17 cellular contexts compared by ENCODE assay signal in genomic region chr17:83175551-83176271, GRCh38.
A peak's percentile ranks its signal among the peaks of the same experiment; 100 is the strongest.
DNase-seq lines count a peak whose midpoint lies in the region; ATAC-seq and TF ChIP-seq lines count a peak whose summit lies in the region.
"Had no signal": no experiment of that assay in that cellular context is flagged by ENCODE, and none has a peak within 500 bp of the region (broad histone marks: within the 10 kb centered on the region; RNA-seq: fewer than 3 reads in every experiment).

No MANE protein-coding gene starts in this region.

- intact Hi-C loops in OCI-LY7 (cut with micrococcal nuclease; ENCODE audit: unreplicated experiment) = no loop called here

- no peak for ATAC-seq in stimulated activated effector memory CD8-positive, alpha-beta T cell treated with anti-CD3 and anti-CD28 coated beads, Interleukin-12 subunit alpha, Interleukin-12 subunit beta, amount 100 ng/mL, for 72 hours

- peak; percentile 37 for DNase-seq in activated effector memory CD4-positive, alpha-beta T cell treated with anti-CD3 and anti-CD28 coated beads, Interleukin-2, amount 50 U/mL, for 16 hours
- no peak for DNase-seq in activated effector memory CD4-positive, alpha-beta T cell treated with Interleukin-2 at 50 U/mL for 16 hours
- DNase-seq in OCI-LY7 (ENCODE audit: low spot score) (no peak), glutamatergic neuron (no peak), GDM1 (lab: John Stamatoyannopoulos, UW) (no peak), GM19240 (ENCODE audit: insufficient read length, low spot score) (no peak), NCI-H2107 (lab: John Stamatoyannopoulos, UW) (no peak)
- peak in 1 of 2 donors; percentile 1 for DNase-seq in stimulated activated effector memory CD8-positive, alpha-beta T cell treated with anti-CD3 and anti-CD28 coated beads, Interleukin-12 subunit alpha, Interleukin-12 subunit beta, amount 100 ng/mL, for 72 hours (ENCODE audit: low spot score in 2 of 2)
- DNase-seq: activated naive CD4-positive, alpha-beta T cell treated with anti-CD3 and anti-CD28 coated beads, Interleukin-2, amount 10 ng/mL, durations not matched to agents 7 days and 5 days; CD4-positive, alpha-beta memory T cell; DMS79 treated with DMSO at 0.1 percent for 48 hours; MG63; NCI-H1694; stimulated activated naive CD4-positive, alpha-beta T cell; transverse colon had no signal

- H3K27ac Mint-ChIP-seq in glutamatergic neuron (ENCODE audit: unreplicated experiment) = peak overlapping the region; percentile 8
- peak overlapping the region; percentile 67 for H3K27ac Mint-ChIP-seq in stimulated activated effector memory CD8-positive, alpha-beta T cell treated with anti-CD3 and anti-CD28 coated beads, Interleukin-12 subunit alpha, Interleukin-12 subunit beta, amount 100 ng/mL, for 72 hours
- H3K27ac Mint-ChIP-seq: activated naive CD4-positive, alpha-beta T cell treated with anti-CD3 and anti-CD28 coated beads, Interleukin-2, amount 10 ng/mL, durations not matched to agents 7 days and 5 days; CD4-positive, alpha-beta memory T cell; T-helper 2 cell treated with Interferon-gamma antibody and Interleukin-4, amounts not matched to agents 5 μg/mL and 100 μg/mL, for 36 hours had no signal

- no TSS peak for BruUV-seq in OCI-LY7 (replicated peaks; lab: Mats Ljungman, UMichigan)

- peaks cover 25% of the 10 kb centered on the region for H3K4me1 ChIP-seq in OCI-LY7 (ENCODE audit: insufficient read depth, low read length, poor library complexity, severe bottlenecking)
- H3K4me1 ChIP-seq: transverse colon had no signal

- peak overlapping the region; percentile 46 for H3K4me3 Mint-ChIP-seq in glutamatergic neuron (ENCODE audit: unreplicated experiment)
- no peak overlapping the region for H3K4me3 Mint-ChIP-seq in stimulated activated effector memory CD8-positive, alpha-beta T cell treated with anti-CD3 and anti-CD28 coated beads, Interleukin-12 subunit alpha, Interleukin-12 subunit beta, amount 100 ng/mL, for 72 hours
- H3K4me3 Mint-ChIP-seq: activated naive CD4-positive, alpha-beta T cell treated with anti-CD3 and anti-CD28 coated beads, Interleukin-2, amount 10 ng/mL, durations not matched to agents 7 days and 5 days; CD4-positive, alpha-beta memory T cell; T-helper 2 cell treated with Interferon-gamma antibody and Interleukin-4, amounts not matched to agents 5 μg/mL and 100 μg/mL, for 36 hours had no signal

- H3K36me3 Mint-ChIP-seq in glutamatergic neuron (ENCODE audit: unreplicated experiment) = no peaks in the 10 kb centered on the region
- no peaks in the 10 kb centered on the region for H3K36me3 Mint-ChIP-seq in stimulated activated effector memory CD8-positive, alpha-beta T cell treated with anti-CD3 and anti-CD28 coated beads, Interleukin-12 subunit alpha, Interleukin-12 subunit beta, amount 100 ng/mL, for 72 hours
- H3K36me3 Mint-ChIP-seq: activated naive CD4-positive, alpha-beta T cell treated with anti-CD3 and anti-CD28 coated beads, Interleukin-2, amount 10 ng/mL, durations not matched to agents 7 days and 5 days; CD4-positive, alpha-beta memory T cell had no signal

- no peaks in the 10 kb centered on the region for H3K36me3 ChIP-seq in OCI-LY7 (ENCODE audit: insufficient read depth, low read length)
- H3K36me3 ChIP-seq: MG63, SJCRH30, transverse colon had no signal

- peaks cover 8% of the 10 kb centered on the region for H3K9me3 Mint-ChIP-seq in glutamatergic neuron (ENCODE audit: unreplicated experiment)
- H3K9me3 Mint-ChIP-seq in stimulated activated effector memory CD8-positive, alpha-beta T cell treated with anti-CD3 and anti-CD28 coated beads, Interleukin-12 subunit alpha, Interleukin-12 subunit beta, amount 100 ng/mL, for 72 hours = no peaks in the 10 kb centered on the region
- H3K9me3 Mint-ChIP-seq: activated naive CD4-positive, alpha-beta T cell treated with anti-CD3 and anti-CD28 coated beads, Interleukin-2, amount 10 ng/mL, durations not matched to agents 7 days and 5 days; CD4-positive, alpha-beta memory T cell; T-helper 2 cell treated with Interferon-gamma antibody and Interleukin-4, amounts not matched to agents 5 μg/mL and 100 μg/mL, for 36 hours had no signal

- CTCF ChIA-PET in OCI-LY7 (lab: Charles Lee; ENCODE audit: unreplicated experiment) = no interaction called here

- peaks cover 44% of the 10 kb centered on the region for H3K4me1 Mint-ChIP-seq in glutamatergic neuron (ENCODE audit: low read depth, unreplicated experiment)
- peaks cover 17% of the 10 kb centered on the region for H3K4me1 Mint-ChIP-seq in stimulated activated effector memory CD8-positive, alpha-beta T cell treated with anti-CD3 and anti-CD28 coated beads, Interleukin-12 subunit alpha, Interleukin-12 subunit beta, amount 100 ng/mL, for 72 hours
- H3K4me1 Mint-ChIP-seq: activated naive CD4-positive, alpha-beta T cell treated with anti-CD3 and anti-CD28 coated beads, Interleukin-2, amount 10 ng/mL, durations not matched to agents 7 days and 5 days; CD4-positive, alpha-beta memory T cell had no signal

- no peaks in the 10 kb centered on the region for H3K9me3 ChIP-seq in OCI-LY7 (ENCODE audit: low read length)
- H3K9me3 ChIP-seq: MG63, SJCRH30, transverse colon had no signal

- peak overlapping the region; percentile 64 for H3K4me2 ChIP-seq in OCI-LY7 (ENCODE audit: low read length)

- no peaks in the 10 kb centered on the region for H3K79me2 ChIP-seq in OCI-LY7 (ENCODE audit: insufficient read depth, low read depth, low read length)

- H4K20me1 ChIP-seq in OCI-LY7 (ENCODE audit: insufficient read depth, low read length) = no peaks in the 10 kb centered on the region

- H3K4me3 ChIP-seq in OCI-LY7 (ENCODE audit: low read depth, low read length, poor library complexity, severe bottlenecking) = peak overlapping the region; percentile 3
- H3K4me3 ChIP-seq: MG63, SJCRH30, transverse colon had no signal

- H3K27me3 Mint-ChIP-seq in glutamatergic neuron (ENCODE audit: unreplicated experiment) = peaks cover 4% of the 10 kb centered on the region

- peak overlapping the region; percentile 30; the same call in 1 of the 2 replicates for H2AFZ ChIP-seq in OCI-LY7 (ENCODE audit: low read length)

- POLR2A ChIA-PET in OCI-LY7 (lab: Charles Lee) = interaction anchor here (0.5 to 1.0 kb wide), 2 partner anchors 221 to 257 kb away, joined by 3 read pairs; no protein-coding TSS in a partner anchor

- no peaks in the 10 kb centered on the region for H3K9me2 ChIP-seq in OCI-LY7 (ENCODE audit: insufficient read depth, low read length)

- no peak for TF ChIP-seq CTCF in OCI-LY7 (conservative IDR thresholded peaks at IDR 0.05; ENCODE audit: low read length)
- TF ChIP-seq CTCF in glutamatergic neuron (IDR thresholded peaks at IDR 0.05; ENCODE audit: partially characterized antibody, unreplicated experiment) = no peak

- peak overlapping the region; percentile 41 for H3K27ac ChIP-seq in OCI-LY7 (ENCODE audit: low read depth, low read length, poor library complexity, severe bottlenecking)
- H3K27ac ChIP-seq: SJCRH30, transverse colon had no signal
